In genomic region chr7:86942081-86942480, GRCh38 we compare ENCODE assay signal across 28 cellular contexts.
DNase-seq lines count a peak whose midpoint lies in the region; ATAC-seq and TF ChIP-seq lines count a peak whose summit lies in the region.
"Had no signal": no experiment of that assay in that cellular context is flagged by ENCODE, and none has a peak within 500 bp of the region (broad histone marks: within the 10 kb centered on the region; RNA-seq: fewer than 3 reads in every experiment).

No MANE protein-coding gene starts in this region.

- WGBS in spleen, 5 donors = 85 to 94% (median 88%) methylated on average over 2 of the region's 2 CpGs

- H3K27me3 Mint-ChIP-seq in stimulated activated naive CD8-positive, alpha-beta T cell treated with anti-CD3 and anti-CD28 coated beads, Interleukin-15, amount 100 ng/mL, for 72 hours = no peaks in the 10 kb centered on the region
- H3K27me3 Mint-ChIP-seq: IgD-negative memory B cell, memory B cell had no signal

- H3K27ac Mint-ChIP-seq in stimulated activated naive CD8-positive, alpha-beta T cell treated with anti-CD3 and anti-CD28 coated beads, Interleukin-15, amount 100 ng/mL, for 72 hours = no peak overlapping the region
- H3K27ac Mint-ChIP-seq: activated naive CD4-positive, alpha-beta T cell treated with anti-CD3 and anti-CD28 coated beads for 36 hours; CD4-positive, alpha-beta T cell; HFFc6; naive B cell; stimulated activated naive CD8-positive, alpha-beta T cell treated with anti-CD3 and anti-CD28 coated beads, Interleukin-15, Interleukin-2, amounts not matched to agents 100 ng/mL and 50 ng/mL, for 24 hours had no signal

- no peaks in the 10 kb centered on the region for H3K9me3 Mint-ChIP-seq in stimulated activated naive CD8-positive, alpha-beta T cell treated with anti-CD3 and anti-CD28 coated beads, Interleukin-15, amount 100 ng/mL, for 72 hours
- H3K9me3 Mint-ChIP-seq: activated naive CD4-positive, alpha-beta T cell treated with anti-CD3 and anti-CD28 coated beads for 36 hours; CD4-positive, alpha-beta T cell; HFFc6; IgD-negative memory B cell; memory B cell; naive B cell; stimulated activated naive CD8-positive, alpha-beta T cell treated with anti-CD3 and anti-CD28 coated beads, Interleukin-15, Interleukin-2, amounts not matched to agents 100 ng/mL and 50 ng/mL, for 24 hours had no signal

- H3K4me3 ChIP-seq in cardiac muscle cell = no peak overlapping the region
- H3K4me3 ChIP-seq in spleen = no peak overlapping the region
- H3K4me3 ChIP-seq: GM23248, heart right ventricle, Peyer's patch, sigmoid colon, transverse colon had no signal

- TF ChIP-seq CTCF in cardiac muscle cell (IDR thresholded peaks at IDR 0.05; ENCODE audit: low read depth, low read length) (no peak), spleen (IDR thresholded peaks at IDR 0.05 in 8 of 11, conservative IDR thresholded peaks at IDR 0.05 in 3 of 11) (no peak)

- no peak for TF ChIP-seq POLR2A in spleen (IDR thresholded peaks at IDR 0.05)

- DNase-seq in cardiac muscle cell (ENCODE audit: low read depth in 1 of 2, low spot score in 1 of 2) (no peak), Right ventricle myocardium inferior (ENCODE audit: missing footprints) (no peak), dermis blood vessel endothelial cell (peak; percentile 40), midbrain (lab: John Stamatoyannopoulos, UW) (peak; percentile 61), DMS153 (lab: John Stamatoyannopoulos, UW) (no peak), spleen (no peak)
- no peak for DNase-seq in stimulated activated naive CD8-positive, alpha-beta T cell treated with anti-CD3 and anti-CD28 coated beads, Interleukin-15, amount 100 ng/mL, for 72 hours
- DNase-seq: 8988T; activated CD4-positive, alpha-beta T cell treated with anti-CD3 and anti-CD28 coated beads for 48 hours; activated naive CD4-positive, alpha-beta T cell treated with anti-CD3 and anti-CD28 coated beads for 36 hours; activated T-cell treated with anti-CD3 and anti-CD28 coated beads, Interleukin-2, amount 50 U/mL, for 48 hours; amniotic stem cell; CD4-positive, alpha-beta T cell; central memory CD4-positive, alpha-beta T cell; GM23248; heart right ventricle; HFFc6; left colon; naive B cell; NCI-H1436; Peyer's patch; sigmoid colon; T-helper 2 cell; transverse colon had no signal

- no peaks in the 10 kb centered on the region for H3K4me1 Mint-ChIP-seq in stimulated activated naive CD8-positive, alpha-beta T cell treated with anti-CD3 and anti-CD28 coated beads, Interleukin-15, amount 100 ng/mL, for 72 hours
- H3K4me1 Mint-ChIP-seq: naive B cell had no signal

- H3K27ac ChIP-seq in cardiac muscle cell (peak overlapping the region; percentile 63), spleen (no peak overlapping the region)
- H3K27ac ChIP-seq: GM23248, heart right ventricle, Peyer's patch, sigmoid colon, transverse colon had no signal

- H3K36me3 ChIP-seq in cardiac muscle cell (peaks cover 17% of the 10 kb centered on the region), spleen (peaks cover 0 to 8% (median 0%) of the 10 kb centered on the region in 6 donors)
- H3K36me3 ChIP-seq: Peyer's patch, sigmoid colon, transverse colon had no signal

- intact Hi-C loops in Right ventricle myocardium inferior (cut with DNase I) (no loop called here), spleen (cut with DNase I; ENCODE audit: low total_unique reads) (no loop called here)

- H3K4me1 ChIP-seq in cardiac muscle cell (ENCODE audit: low read depth) (peaks cover 41% of the 10 kb centered on the region), spleen (no peaks in the 10 kb centered on the region)
- H3K4me1 ChIP-seq: heart right ventricle, Peyer's patch, sigmoid colon had no signal

- no peak overlapping the region for H3K4me3 Mint-ChIP-seq in stimulated activated naive CD8-positive, alpha-beta T cell treated with anti-CD3 and anti-CD28 coated beads, Interleukin-15, amount 100 ng/mL, for 72 hours
- H3K4me3 Mint-ChIP-seq: activated naive CD4-positive, alpha-beta T cell treated with anti-CD3 and anti-CD28 coated beads for 36 hours; CD4-positive, alpha-beta T cell; HFFc6; IgD-negative memory B cell; memory B cell; naive B cell; stimulated activated naive CD8-positive, alpha-beta T cell treated with anti-CD3 and anti-CD28 coated beads, Interleukin-15, Interleukin-2, amounts not matched to agents 100 ng/mL and 50 ng/mL, for 24 hours had no signal

- ATAC-seq in Right ventricle myocardium inferior (no peak), GM18498 (IDR thresholded peaks at IDR 0.05; ENCODE audit: unreplicated experiment) (no peak)
- ATAC-seq in stimulated activated naive CD8-positive, alpha-beta T cell treated with anti-CD3 and anti-CD28 coated beads, Interleukin-15, amount 100 ng/mL, for 72 hours = no peak
- ATAC-seq: heart right ventricle, left colon had no signal

- H3K9me3 ChIP-seq in cardiac muscle cell (ENCODE audit: low read depth) (no peaks in the 10 kb centered on the region), spleen (no peaks in the 10 kb centered on the region)
- H3K9me3 ChIP-seq: heart right ventricle, Peyer's patch, sigmoid colon, transverse colon had no signal

- H3K27me3 ChIP-seq in cardiac muscle cell (no peaks in the 10 kb centered on the region), spleen (replicated peaks in 1 of 7) (no peaks in the 10 kb centered on the region)
- H3K27me3 ChIP-seq: heart right ventricle, Peyer's patch, sigmoid colon, transverse colon had no signal

Comparison
In these comparisons a context has a peak if more than half of its experiments do, and no peak if none do; other contexts are left out.
1. DNase-seq: peak in dermis blood vessel endothelial cell (single experiment) and midbrain (single experiment); none in cardiac muscle cell (0 of 2), Right ventricle myocardium inferior (single experiment), stimulated activated naive CD8-positive, alpha-beta T cell treated with anti-CD3 and anti-CD28 coated beads, Interleukin-15, amount 100 ng/mL, for 72 hours (0 of 2), DMS153 (single experiment) and spleen (single experiment).